ENCODE assay signal across 10 cellular contexts in the genomic region with DNA sequence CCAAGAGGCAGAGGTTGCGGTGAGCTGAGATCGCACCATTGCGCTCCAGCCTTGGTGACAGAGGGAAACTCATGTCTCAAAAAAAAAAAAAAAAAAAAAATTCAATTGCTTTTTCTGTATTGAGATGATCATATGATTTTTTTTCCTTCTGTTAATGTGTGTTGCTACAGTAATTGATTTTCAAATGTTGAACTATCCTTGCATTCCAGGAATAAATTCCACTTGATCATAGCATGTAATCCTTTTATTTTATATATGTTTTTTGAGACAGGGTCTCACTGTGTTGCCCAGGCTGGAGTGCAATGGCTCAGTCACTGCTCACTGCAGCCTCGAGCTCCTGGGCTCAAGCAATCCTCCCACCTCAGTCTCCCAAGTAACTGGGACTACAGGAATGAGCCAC. TPM values are rescaled to one million over a fixed set of nuclear protein-coding genes. Genes with fewer than 3 reads are reported as not detected.
"Had no signal": no experiment of that assay in that cellular context is flagged by ENCODE, and none has a peak within 500 bp of the region (broad histone marks: within the 10 kb centered on the region; RNA-seq: fewer than 3 reads in every experiment).

No MANE protein-coding gene starts in this region.

- H3K4me1 Mint-ChIP-seq: IgD-negative memory B cell had no signal

- ATAC-seq: HCT116, HepG2 had no signal

- H3K27ac Mint-ChIP-seq: HFFc6, IgD-negative memory B cell had no signal

- DNase-seq: GM23248, GOT3, H7, HFFc6 had no signal

- H3K9ac ChIP-seq: GM23248 had no signal

- H3K36me3 ChIP-seq: HAP-1 had no signal

- H3K4me3 Mint-ChIP-seq: HFFc6 had no signal

- H3K4me3 ChIP-seq: GM23248, HAP-1 had no signal

- H3K27ac ChIP-seq: GM23248, HL-60 had no signal

- H2AFZ ChIP-seq: GM23248 had no signal

- H3K4me1 ChIP-seq: HAP-1 had no signal

- H3K9me3 ChIP-seq: HAP-1 had no signal

- FAIRE-seq: HepG2 had no signal

RNA-seq across cellular contexts. Expression of a gene that starts 33.3 kb away (rescaled TPM):
- total RNA-seq: GM23248, H7, HT1080 had no signal
- polyA plus RNA-seq: GM23248, IgD-negative memory B cell had no signal

RNA-seq across cellular contexts. Expression of a gene that starts 37.9 kb away (rescaled TPM):
- total RNA-seq: GM23248, HepG2, HFFc6 had no signal
- polyA plus RNA-seq: GM23248, HepG2 had no signal

RNA-seq across cellular contexts. Expression of a gene that starts 47.4 kb away (rescaled TPM):
- total RNA-seq: GM23248 had no signal
- polyA plus RNA-seq: IgD-negative memory B cell had no signal
